ENCODE assay signal across 1 cellular context in the genomic region with DNA sequence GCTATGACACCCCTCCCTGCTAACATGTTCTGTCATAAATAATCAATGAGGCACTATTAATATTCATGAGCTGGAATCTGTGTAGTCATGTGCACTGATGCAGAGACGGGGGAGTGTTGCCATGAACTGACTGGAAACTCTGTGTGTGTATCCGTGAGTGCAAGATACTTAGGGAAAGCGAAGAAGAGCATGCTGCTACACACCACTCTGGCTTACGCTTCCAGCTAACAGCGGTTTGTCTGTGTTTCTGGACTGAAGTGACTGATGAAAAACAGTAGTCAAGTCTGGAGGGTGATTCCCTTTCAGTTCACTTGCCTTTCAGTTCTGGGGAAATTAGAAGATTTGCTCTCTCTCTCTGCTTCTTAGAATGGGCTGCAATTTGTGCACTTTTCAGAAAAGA.
TF ChIP-seq lines count a peak whose summit lies in the region.

No MANE protein-coding gene starts in this region.

TF ChIP-seq in endothelial cell of umbilical vein, 7 proteins besides CTCF, POLR2A, EP300 and RAD21 (continued from another document):
- no peak for TF ChIP-seq POLR2AphosphoS5 (IDR thresholded peaks at IDR 0.05; ENCODE audit: insufficient read depth, low read depth, low read length)
- no peak for TF ChIP-seq EZH2 (IDR thresholded peaks at IDR 0.05; ENCODE audit: borderline replicate concordance, low read depth, low read length, severe bottlenecking)
- TF ChIP-seq JUN (IDR thresholded peaks at IDR 0.05; ENCODE audit: borderline replicate concordance, insufficient read depth, insufficient read length, low read depth): no peak
